1 cellular context compared by ENCODE assay signal in the genomic region with DNA sequence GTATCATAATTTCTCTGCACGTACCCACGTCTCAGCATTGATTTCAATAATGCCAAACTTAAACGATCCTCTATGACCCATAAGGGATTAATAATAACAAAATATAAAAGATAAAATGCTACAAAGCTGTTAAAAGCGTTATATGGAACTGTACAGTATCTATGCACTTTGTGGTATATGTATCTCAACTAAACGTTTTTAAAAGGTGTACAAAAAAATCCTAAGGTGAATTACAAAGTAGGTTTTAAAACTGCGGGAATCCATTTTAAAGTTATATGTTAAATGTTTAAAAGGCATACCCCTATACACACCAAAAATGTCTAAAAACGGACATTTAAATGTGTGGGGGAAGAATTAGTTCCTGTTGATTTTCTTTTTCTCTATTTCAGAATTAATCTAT.
TF ChIP-seq lines count a peak whose summit lies in the region.

No MANE protein-coding gene starts in this region.

TF ChIP-seq in K562, 482 proteins besides CTCF, POLR2A, EP300 and RAD21 (continued from another document):
- no peak for TF ChIP-seq ZNF766 (CRISPR knock-in tag; conservative IDR thresholded peaks at IDR 0.05)
- TF ChIP-seq, protein P1, sequence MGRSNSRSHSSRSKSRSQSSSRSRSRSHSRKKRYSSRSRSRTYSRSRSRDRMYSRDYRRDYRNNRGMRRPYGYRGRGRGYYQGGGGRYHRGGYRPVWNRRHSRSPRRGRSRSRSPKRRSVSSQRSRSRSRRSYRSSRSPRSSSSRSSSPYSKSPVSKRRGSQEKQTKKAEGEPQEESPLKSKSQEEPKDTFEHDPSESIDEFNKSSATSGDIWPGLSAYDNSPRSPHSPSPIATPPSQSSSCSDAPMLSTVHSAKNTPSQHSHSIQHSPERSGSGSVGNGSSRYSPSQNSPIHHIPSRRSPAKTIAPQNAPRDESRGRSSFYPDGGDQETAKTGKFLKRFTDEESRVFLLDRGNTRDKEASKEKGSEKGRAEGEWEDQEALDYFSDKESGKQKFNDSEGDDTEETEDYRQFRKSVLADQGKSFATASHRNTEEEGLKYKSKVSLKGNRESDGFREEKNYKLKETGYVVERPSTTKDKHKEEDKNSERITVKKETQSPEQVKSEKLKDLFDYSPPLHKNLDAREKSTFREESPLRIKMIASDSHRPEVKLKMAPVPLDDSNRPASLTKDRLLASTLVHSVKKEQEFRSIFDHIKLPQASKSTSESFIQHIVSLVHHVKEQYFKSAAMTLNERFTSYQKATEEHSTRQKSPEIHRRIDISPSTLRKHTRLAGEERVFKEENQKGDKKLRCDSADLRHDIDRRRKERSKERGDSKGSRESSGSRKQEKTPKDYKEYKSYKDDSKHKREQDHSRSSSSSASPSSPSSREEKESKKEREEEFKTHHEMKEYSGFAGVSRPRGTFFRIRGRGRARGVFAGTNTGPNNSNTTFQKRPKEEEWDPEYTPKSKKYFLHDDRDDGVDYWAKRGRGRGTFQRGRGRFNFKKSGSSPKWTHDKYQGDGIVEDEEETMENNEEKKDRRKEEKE (IDR thresholded peaks at IDR 0.05; ENCODE audit: borderline replicate concordance in 1 of 2, control insufficient read depth in 1 of 2, low read depth in 2 of 2, low read length in 1 of 2) = no peak
- TF ChIP-seq, protein P2, sequence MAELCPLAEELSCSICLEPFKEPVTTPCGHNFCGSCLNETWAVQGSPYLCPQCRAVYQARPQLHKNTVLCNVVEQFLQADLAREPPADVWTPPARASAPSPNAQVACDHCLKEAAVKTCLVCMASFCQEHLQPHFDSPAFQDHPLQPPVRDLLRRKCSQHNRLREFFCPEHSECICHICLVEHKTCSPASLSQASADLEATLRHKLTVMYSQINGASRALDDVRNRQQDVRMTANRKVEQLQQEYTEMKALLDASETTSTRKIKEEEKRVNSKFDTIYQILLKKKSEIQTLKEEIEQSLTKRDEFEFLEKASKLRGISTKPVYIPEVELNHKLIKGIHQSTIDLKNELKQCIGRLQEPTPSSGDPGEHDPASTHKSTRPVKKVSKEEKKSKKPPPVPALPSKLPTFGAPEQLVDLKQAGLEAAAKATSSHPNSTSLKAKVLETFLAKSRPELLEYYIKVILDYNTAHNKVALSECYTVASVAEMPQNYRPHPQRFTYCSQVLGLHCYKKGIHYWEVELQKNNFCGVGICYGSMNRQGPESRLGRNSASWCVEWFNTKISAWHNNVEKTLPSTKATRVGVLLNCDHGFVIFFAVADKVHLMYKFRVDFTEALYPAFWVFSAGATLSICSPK (IDR thresholded peaks at IDR 0.05; ENCODE audit: borderline replicate concordance) = no peak
- no peak for TF ChIP-seq NRF1 (conservative IDR thresholded peaks at IDR 0.05 in 1 of 2, IDR thresholded peaks at IDR 0.05 in 1 of 2)
- TF ChIP-seq, protein P3, sequence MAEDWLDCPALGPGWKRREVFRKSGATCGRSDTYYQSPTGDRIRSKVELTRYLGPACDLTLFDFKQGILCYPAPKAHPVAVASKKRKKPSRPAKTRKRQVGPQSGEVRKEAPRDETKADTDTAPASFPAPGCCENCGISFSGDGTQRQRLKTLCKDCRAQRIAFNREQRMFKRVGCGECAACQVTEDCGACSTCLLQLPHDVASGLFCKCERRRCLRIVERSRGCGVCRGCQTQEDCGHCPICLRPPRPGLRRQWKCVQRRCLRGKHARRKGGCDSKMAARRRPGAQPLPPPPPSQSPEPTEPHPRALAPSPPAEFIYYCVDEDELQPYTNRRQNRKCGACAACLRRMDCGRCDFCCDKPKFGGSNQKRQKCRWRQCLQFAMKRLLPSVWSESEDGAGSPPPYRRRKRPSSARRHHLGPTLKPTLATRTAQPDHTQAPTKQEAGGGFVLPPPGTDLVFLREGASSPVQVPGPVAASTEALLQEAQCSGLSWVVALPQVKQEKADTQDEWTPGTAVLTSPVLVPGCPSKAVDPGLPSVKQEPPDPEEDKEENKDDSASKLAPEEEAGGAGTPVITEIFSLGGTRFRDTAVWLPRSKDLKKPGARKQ (CRISPR knock-in tag; IDR thresholded peaks at IDR 0.05) = no peak
- no peak for TF ChIP-seq KAT7 (CRISPR knock-in tag; IDR thresholded peaks at IDR 0.05; ENCODE audit: borderline replicate concordance)
- TF ChIP-seq EGR1 (conservative IDR thresholded peaks at IDR 0.05) = no peak
- TF ChIP-seq, protein P4, sequence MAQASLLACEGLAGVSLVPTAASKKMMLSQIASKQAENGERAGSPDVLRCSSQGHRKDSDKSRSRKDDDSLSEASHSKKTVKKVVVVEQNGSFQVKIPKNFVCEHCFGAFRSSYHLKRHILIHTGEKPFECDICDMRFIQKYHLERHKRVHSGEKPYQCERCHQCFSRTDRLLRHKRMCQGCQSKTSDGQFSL (CRISPR knock-in tag; IDR thresholded peaks at IDR 0.05) = no peak
- TF ChIP-seq, protein P4 (tag; IDR thresholded peaks at IDR 0.05) = no peak
- TF ChIP-seq U2AF1 (optimal IDR thresholded peaks at IDR 0.05; ENCODE audit: low read depth, low read length) = no peak
- TF ChIP-seq HDAC1 (IDR thresholded peaks at IDR 0.05) = no peak
- no peak for TF ChIP-seq CC2D1A (IDR thresholded peaks at IDR 0.05)
- TF ChIP-seq, protein P5, sequence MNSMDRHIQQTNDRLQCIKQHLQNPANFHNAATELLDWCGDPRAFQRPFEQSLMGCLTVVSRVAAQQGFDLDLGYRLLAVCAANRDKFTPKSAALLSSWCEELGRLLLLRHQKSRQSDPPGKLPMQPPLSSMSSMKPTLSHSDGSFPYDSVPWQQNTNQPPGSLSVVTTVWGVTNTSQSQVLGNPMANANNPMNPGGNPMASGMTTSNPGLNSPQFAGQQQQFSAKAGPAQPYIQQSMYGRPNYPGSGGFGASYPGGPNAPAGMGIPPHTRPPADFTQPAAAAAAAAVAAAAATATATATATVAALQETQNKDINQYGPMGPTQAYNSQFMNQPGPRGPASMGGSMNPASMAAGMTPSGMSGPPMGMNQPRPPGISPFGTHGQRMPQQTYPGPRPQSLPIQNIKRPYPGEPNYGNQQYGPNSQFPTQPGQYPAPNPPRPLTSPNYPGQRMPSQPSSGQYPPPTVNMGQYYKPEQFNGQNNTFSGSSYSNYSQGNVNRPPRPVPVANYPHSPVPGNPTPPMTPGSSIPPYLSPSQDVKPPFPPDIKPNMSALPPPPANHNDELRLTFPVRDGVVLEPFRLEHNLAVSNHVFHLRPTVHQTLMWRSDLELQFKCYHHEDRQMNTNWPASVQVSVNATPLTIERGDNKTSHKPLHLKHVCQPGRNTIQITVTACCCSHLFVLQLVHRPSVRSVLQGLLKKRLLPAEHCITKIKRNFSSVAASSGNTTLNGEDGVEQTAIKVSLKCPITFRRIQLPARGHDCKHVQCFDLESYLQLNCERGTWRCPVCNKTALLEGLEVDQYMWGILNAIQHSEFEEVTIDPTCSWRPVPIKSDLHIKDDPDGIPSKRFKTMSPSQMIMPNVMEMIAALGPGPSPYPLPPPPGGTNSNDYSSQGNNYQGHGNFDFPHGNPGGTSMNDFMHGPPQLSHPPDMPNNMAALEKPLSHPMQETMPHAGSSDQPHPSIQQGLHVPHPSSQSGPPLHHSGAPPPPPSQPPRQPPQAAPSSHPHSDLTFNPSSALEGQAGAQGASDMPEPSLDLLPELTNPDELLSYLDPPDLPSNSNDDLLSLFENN (IDR thresholded peaks at IDR 0.05; ENCODE audit: low read depth in 2 of 2, low read length in 2 of 2) = no peak
- TF ChIP-seq, protein P6, sequence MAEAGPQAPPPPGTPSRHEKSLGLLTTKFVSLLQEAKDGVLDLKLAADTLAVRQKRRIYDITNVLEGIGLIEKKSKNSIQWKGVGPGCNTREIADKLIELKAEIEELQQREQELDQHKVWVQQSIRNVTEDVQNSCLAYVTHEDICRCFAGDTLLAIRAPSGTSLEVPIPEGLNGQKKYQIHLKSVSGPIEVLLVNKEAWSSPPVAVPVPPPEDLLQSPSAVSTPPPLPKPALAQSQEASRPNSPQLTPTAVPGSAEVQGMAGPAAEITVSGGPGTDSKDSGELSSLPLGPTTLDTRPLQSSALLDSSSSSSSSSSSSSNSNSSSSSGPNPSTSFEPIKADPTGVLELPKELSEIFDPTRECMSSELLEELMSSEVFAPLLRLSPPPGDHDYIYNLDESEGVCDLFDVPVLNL (CRISPR knock-in tag; IDR thresholded peaks at IDR 0.05; ENCODE audit: low read depth) = no peak
- no peak for TF ChIP-seq RBM34 (IDR thresholded peaks at IDR 0.05; ENCODE audit: borderline replicate concordance, insufficient read depth, low read length)
- no peak for TF ChIP-seq PRMT5 (CRISPR knock-in tag; IDR thresholded peaks at IDR 0.05)
- no peak for TF ChIP-seq ZFPM2 (CRISPR knock-in tag; IDR thresholded peaks at IDR 0.05)
TF ChIP-seq in K562: peak in this region for 0.
